In the genomic region with DNA sequence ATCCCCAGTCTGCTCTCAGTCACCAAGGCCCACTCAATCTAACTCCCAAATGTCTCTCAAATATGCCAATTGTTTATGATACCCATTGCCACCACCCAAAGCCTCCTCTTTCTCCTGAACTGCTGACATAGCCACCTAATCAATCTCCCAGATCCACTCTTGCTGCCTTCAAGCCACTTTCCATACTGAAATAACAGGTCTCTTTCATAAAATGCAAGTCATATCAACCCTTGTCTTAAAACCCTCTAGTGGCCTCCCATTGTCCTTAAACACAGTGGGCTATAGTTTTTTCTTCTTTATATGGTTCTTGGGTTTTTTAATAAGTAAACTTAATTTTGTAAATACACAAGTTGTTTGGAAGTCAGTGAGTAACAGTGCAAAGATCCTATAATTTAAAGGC, we compare ENCODE assay signal across 2 cellular contexts.
TF ChIP-seq lines count a peak whose summit lies in the region.

No MANE protein-coding gene starts in this region.

TF ChIP-seq in HCT116, 20 proteins besides CTCF, POLR2A, EP300 and RAD21:
- TF ChIP-seq REST (IDR thresholded peaks at IDR 0.05; ENCODE audit: low read depth) (no peak), SRF (IDR thresholded peaks at IDR 0.05; ENCODE audit: low read depth) (no peak), ZBTB33 (IDR thresholded peaks at IDR 0.05; ENCODE audit: extremely low read depth, insufficient replicate concordance, low read length) (no peak), ELF1 (IDR thresholded peaks at IDR 0.05; ENCODE audit: borderline replicate concordance, low read depth) (no peak), CEBPB (IDR thresholded peaks at IDR 0.05; ENCODE audit: low read depth) (no peak), EZH2phosphoT487 (IDR thresholded peaks at IDR 0.05; ENCODE audit: borderline replicate concordance) (no peak), SP1 (IDR thresholded peaks at IDR 0.05; ENCODE audit: low read depth) (no peak)
TF ChIP-seq in HCT116: peak in this region for 0.

TF ChIP-seq in GM12878, 131 proteins besides CTCF, POLR2A, EP300 and RAD21:
- no peak for TF ChIP-seq ASH2L (IDR thresholded peaks at IDR 0.05; ENCODE audit: borderline replicate concordance, low read depth)
- TF ChIP-seq CHD4 (IDR thresholded peaks at IDR 0.05) = no peak
- TF ChIP-seq RFX5 (IDR thresholded peaks at IDR 0.05; ENCODE audit: low read depth, low read length) = no peak
- no peak for TF ChIP-seq KAT2A (conservative IDR thresholded peaks at IDR 0.05; ENCODE audit: control insufficient read depth, low read depth, low read length)
- no peak for TF ChIP-seq SPI1 (IDR thresholded peaks at IDR 0.05; ENCODE audit: borderline replicate concordance, insufficient read depth, low read depth, low read length)
- no peak for TF ChIP-seq ZNF24 (IDR thresholded peaks at IDR 0.05)
- TF ChIP-seq CREB1 (IDR thresholded peaks at IDR 0.05; ENCODE audit: low read depth) = no peak
- TF ChIP-seq SMAD5 (IDR thresholded peaks at IDR 0.05; ENCODE audit: low read depth) = no peak
- no peak for TF ChIP-seq NFXL1 (IDR thresholded peaks at IDR 0.05; ENCODE audit: borderline replicate concordance)
- TF ChIP-seq TCF3 (IDR thresholded peaks at IDR 0.05; ENCODE audit: borderline replicate concordance, insufficient read depth, low read depth, low read length) = no peak
- TF ChIP-seq PRDM15 (CRISPR knock-in tag; IDR thresholded peaks at IDR 0.05) = no peak
- TF ChIP-seq RBBP5 (conservative IDR thresholded peaks at IDR 0.05) = no peak
